Comparison of ENCODE assay signal across 24 cellular contexts in the genomic region with DNA sequence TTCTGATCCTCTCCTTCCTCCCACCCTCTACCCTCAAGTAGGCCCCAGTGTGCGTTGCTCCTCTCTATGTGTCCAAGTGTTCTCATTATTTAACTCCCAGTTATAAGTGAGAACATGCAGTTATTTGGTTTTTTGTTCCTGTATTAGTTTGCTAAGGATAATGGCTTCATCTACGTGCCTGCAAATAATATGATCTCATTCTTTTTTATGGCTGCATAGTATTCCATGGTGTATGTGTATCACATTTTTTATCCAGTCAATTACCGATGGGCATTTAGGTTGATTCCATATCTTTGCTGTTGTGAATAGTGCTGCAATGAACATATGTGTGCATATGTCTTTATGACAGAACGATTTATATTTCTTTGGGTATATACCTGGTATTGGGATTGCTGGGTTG.
"Had no signal": no experiment of that assay in that cellular context is flagged by ENCODE, and none has a peak within 500 bp of the region (broad histone marks: within the 10 kb centered on the region; RNA-seq: fewer than 3 reads in every experiment).

No MANE protein-coding gene starts in this region.

- H3K27me3 ChIP-seq: brain microvascular endothelial cell, cardiac muscle cell had no signal

- H3K4me3 Mint-ChIP-seq: activated CD4-positive, alpha-beta memory T cell treated with anti-CD3 and anti-CD28 coated beads for 36 hours; activated CD4-positive, alpha-beta T cell treated with anti-CD3 and anti-CD28 coated beads, Interleukin-2, amount 10 ng/mL, durations not matched to agents 24 days and 14 days; activated naive CD4-positive, alpha-beta T cell treated with anti-CD3 and anti-CD28 coated beads for 36 hours; activated naive CD8-positive, alpha-beta T cell; activated T-cell treated with anti-CD3 and anti-CD28 coated beads, Interleukin-2, amount 50 U/mL, for 4 hours; activated T-helper 17 cell treated with anti-CD3 and anti-CD28 coated beads, Interleukin-2, amount 50 U/mL, for 72 hours; T-helper 17 cell; WTC11 had no signal

- H3K36me3 Mint-ChIP-seq: activated CD4-positive, alpha-beta memory T cell treated with anti-CD3 and anti-CD28 coated beads for 36 hours; WTC11 had no signal

- DNase-seq: activated CD4-positive, alpha-beta memory T cell treated with anti-CD3 and anti-CD28 coated beads for 36 hours; activated CD4-positive, alpha-beta T cell treated with anti-CD3 and anti-CD28 coated beads, Interleukin-2, amount 10 ng/mL, durations not matched to agents 24 days and 14 days; activated CD4-positive, CD25-positive, alpha-beta regulatory T cell treated with anti-CD3 and anti-CD28 coated beads, Interleukin-2, amount 50 U/mL, for 72 hours; activated CD8-positive, alpha-beta memory T cell treated with anti-CD3 and anti-CD28 coated beads for 24 hours; activated gamma-delta T cell; activated naive CD4-positive, alpha-beta T cell treated with anti-CD3 and anti-CD28 coated beads for 36 hours; activated T-cell treated with anti-CD3 and anti-CD28 coated beads, Interleukin-2, amount 50 U/mL, for 4 hours; amygdala; brain microvascular endothelial cell; NCI-H1048; NCI-H1694; NCI-H2029; NCI-H2107; NCI-H2171 treated with DMSO at 0.1 percent for 48 hours; NCI-H226; NCI-H526 treated with DMSO at 0.1 percent for 48 hours; NCI-H82; SIG-M5; T-helper 17 cell; T-helper 9 cell had no signal

- H3K27ac Mint-ChIP-seq: activated CD4-positive, alpha-beta memory T cell treated with anti-CD3 and anti-CD28 coated beads for 36 hours; activated CD4-positive, alpha-beta T cell treated with anti-CD3 and anti-CD28 coated beads, Interleukin-2, amount 10 ng/mL, durations not matched to agents 24 days and 14 days; activated naive CD4-positive, alpha-beta T cell treated with anti-CD3 and anti-CD28 coated beads for 36 hours; activated naive CD8-positive, alpha-beta T cell; activated T-helper 17 cell treated with anti-CD3 and anti-CD28 coated beads, Interleukin-2, amount 50 U/mL, for 72 hours; T-helper 17 cell; WTC11 had no signal

- H3K27ac ChIP-seq: brain microvascular endothelial cell, cardiac muscle cell had no signal

- ATAC-seq: activated T-cell treated with anti-CD3 and anti-CD28 coated beads, Interleukin-2, amount 50 U/mL, for 4 hours; activated T-helper 17 cell treated with anti-CD3 and anti-CD28 coated beads, Interleukin-2, amount 50 U/mL, for 72 hours; T-helper 17 cell; WTC11 had no signal

- H3K4me1 Mint-ChIP-seq: activated T-helper 17 cell treated with anti-CD3 and anti-CD28 coated beads, Interleukin-2, amount 50 U/mL, for 72 hours; T-helper 17 cell; WTC11 had no signal

- H3K36me3 ChIP-seq: brain microvascular endothelial cell, cardiac muscle cell had no signal

- H3K4me3 ChIP-seq: cardiac muscle cell had no signal

- H3K9me3 Mint-ChIP-seq: activated CD4-positive, alpha-beta memory T cell treated with anti-CD3 and anti-CD28 coated beads for 36 hours; activated naive CD4-positive, alpha-beta T cell treated with anti-CD3 and anti-CD28 coated beads for 36 hours; activated T-helper 17 cell treated with anti-CD3 and anti-CD28 coated beads, Interleukin-2, amount 50 U/mL, for 72 hours had no signal
